Comparison of ENCODE assay signal across 1 cellular context in the genomic region with DNA sequence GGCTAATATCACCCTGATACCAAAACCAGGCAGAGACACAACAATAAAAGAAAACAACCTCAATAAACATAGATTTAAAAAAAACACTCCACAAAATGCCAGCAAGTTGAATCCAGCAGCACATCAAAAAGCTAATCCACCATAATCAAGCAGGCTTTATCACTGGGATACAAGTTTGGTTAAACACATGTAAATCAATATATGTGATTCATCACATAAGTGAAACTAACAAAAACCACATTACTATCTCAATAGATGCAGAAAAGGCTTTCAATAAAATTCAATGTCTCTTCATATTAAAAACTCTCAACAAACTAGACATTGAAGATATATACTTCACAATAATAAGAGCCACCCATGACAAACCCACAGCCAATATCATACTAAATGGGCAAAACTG.
A peak's percentile ranks its signal among the peaks of the same experiment; 100 is the strongest.
TF ChIP-seq lines count a peak whose summit lies in the region.

No MANE protein-coding gene starts in this region.

TF ChIP-seq in GM12878, 131 proteins besides CTCF, POLR2A, EP300 and RAD21:
- TF ChIP-seq RUNX3 (IDR thresholded peaks at IDR 0.05; ENCODE audit: low read length) (0 out of 2 replicates have a peak, but pooled peaks have one; percentile 9), NBN (IDR thresholded peaks at IDR 0.05) (no peak)
